ENCODE assay signal across 11 cellular contexts in the genomic region with DNA sequence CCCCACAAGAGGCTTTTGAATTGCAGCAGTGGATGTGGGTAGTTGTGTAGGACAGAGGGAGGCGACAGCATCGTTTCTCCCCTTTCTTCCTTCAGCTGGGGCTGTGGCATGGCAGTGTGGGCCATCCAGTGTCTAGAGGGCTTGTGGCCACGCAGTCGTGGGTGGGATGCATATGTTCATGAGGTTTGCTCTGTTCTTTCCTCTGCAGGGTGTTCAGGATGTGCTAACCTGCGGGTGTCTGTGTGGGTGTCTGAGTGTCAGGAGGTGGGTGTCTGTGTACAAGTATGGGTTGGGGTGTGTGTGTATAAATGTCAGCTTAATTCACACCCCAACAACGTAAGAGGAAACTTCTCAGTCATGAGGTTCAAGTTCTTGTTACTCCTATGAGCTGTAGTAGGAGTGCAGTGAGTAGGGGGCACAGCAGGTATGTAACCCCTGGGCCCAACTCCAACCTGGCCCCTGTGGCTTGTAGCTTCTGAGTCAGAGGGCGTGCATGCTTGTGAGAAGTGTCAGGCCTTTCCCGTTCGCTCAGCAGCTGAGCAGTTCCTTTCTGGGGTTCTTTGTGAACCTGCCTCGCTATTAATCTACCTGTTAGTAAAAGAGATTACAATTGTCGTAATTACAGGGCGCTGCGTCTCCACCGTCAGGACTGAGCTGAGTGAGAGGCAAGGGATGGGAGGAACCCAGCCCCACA. TPM values are rescaled to one million over a fixed set of nuclear protein-coding genes. Genes with fewer than 3 reads are reported as not detected.
DNase-seq lines count a peak whose midpoint lies in the region; ATAC-seq and TF ChIP-seq lines count a peak whose summit lies in the region.
"Had no signal": no experiment of that assay in that cellular context is flagged by ENCODE, and none has a peak within 500 bp of the region (broad histone marks: within the 10 kb centered on the region; RNA-seq: fewer than 3 reads in every experiment).

No MANE protein-coding gene starts in this region.

- no peaks in the 10 kb centered on the region for H3K9me3 Mint-ChIP-seq in mesothelial cell of epicardium

- no peak for TF ChIP-seq CTCF in heart left ventricle (IDR thresholded peaks at IDR 0.05)
- TF ChIP-seq CTCF in mesothelial cell of epicardium (IDR thresholded peaks at IDR 0.05; ENCODE audit: unreplicated experiment), result no peak
- no peak for TF ChIP-seq CTCF in upper lobe of right lung (IDR thresholded peaks at IDR 0.05)

- H3K4me3 Mint-ChIP-seq in mesothelial cell of epicardium, result no peak overlapping the region

- H3K4me1 ChIP-seq in heart left ventricle, result peaks cover 12 to 90% (median 76%) of the 10 kb centered on the region in 12 donors
- peaks cover 57% of the 10 kb centered on the region for H3K4me1 ChIP-seq in upper lobe of right lung

- H3K27me3 ChIP-seq in heart left ventricle (no peaks in the 10 kb centered on the region), upper lobe of right lung (no peaks in the 10 kb centered on the region)
- H3K27me3 ChIP-seq: BE2C had no signal

- H3K36me3 ChIP-seq in heart left ventricle (peaks cover 0 to 7% (median 0%) of the 10 kb centered on the region in 9 donors), upper lobe of right lung (peaks cover 7% of the 10 kb centered on the region)
- H3K36me3 ChIP-seq: BE2C had no signal

- 42 to 67% (median 54%) methylated on average over 11 to 14 of the region's 14 CpGs for WGBS in heart left ventricle, 4 donors

- peak in 2 of 4 donors; percentile 13 to 38 for ATAC-seq in heart left ventricle
- ATAC-seq in Right ventricle myocardium superior (ENCODE audit: poor library complexity), result no peak
- ATAC-seq in upper lobe of right lung, result peak; percentile 39
- ATAC-seq in HG02642 (IDR thresholded peaks at IDR 0.05; ENCODE audit: poor library complexity, unreplicated experiment), result no peak
- ATAC-seq in GM18520 (IDR thresholded peaks at IDR 0.05; ENCODE audit: unreplicated experiment), result no peak

- H3K4me3 ChIP-seq in heart left ventricle, result no peak overlapping the region
- no peak overlapping the region for H3K4me3 ChIP-seq in upper lobe of right lung

- intact Hi-C loops in heart left ventricle (cut with DNase I) (no loop called here), Right ventricle myocardium superior (cut with DNase I) (no loop called here), upper lobe of right lung (cut with DNase I) (no loop called here)

- peak in 1 of 5 donors; percentile 28 for DNase-seq in heart left ventricle
- no peak for DNase-seq in Right ventricle myocardium superior
- no peak for DNase-seq in mesothelial cell of epicardium (ENCODE audit: low spot score in 2 of 2, unreplicated experiment in 2 of 2)
- no peak for DNase-seq in upper lobe of right lung
- no peak for DNase-seq in OCI-M2 (lab: John Stamatoyannopoulos, UW; ENCODE audit: unreplicated experiment)
- DNase-seq: BE2C; NCI-H2107; stimulated activated CD4-positive, alpha-beta T cell treated with anti-CD3 and anti-CD28 coated beads, Interleukin-4, amount 100 ng/mL, for 24 hours had no signal

- peak overlapping the region; percentile 38 for H3K27ac Mint-ChIP-seq in mesothelial cell of epicardium

- H3K27me3 Mint-ChIP-seq in mesothelial cell of epicardium (ENCODE audit: low read depth), result peaks cover 47% of the 10 kb centered on the region

- H3K9me3 ChIP-seq in heart left ventricle (no peaks in the 10 kb centered on the region), upper lobe of right lung (no peaks in the 10 kb centered on the region)
- H3K9me3 ChIP-seq: BE2C had no signal

- no peak for TF ChIP-seq POLR2A in heart left ventricle (IDR thresholded peaks at IDR 0.05)

- peaks cover 8% of the 10 kb centered on the region for H3K36me3 Mint-ChIP-seq in mesothelial cell of epicardium

- peak overlapping the region in 10 of 12 donors; percentile 14 to 61 (median 30) for H3K27ac ChIP-seq in heart left ventricle
- peak overlapping the region; percentile 56 for H3K27ac ChIP-seq in angular gyrus (ENCODE audit: low read depth, low read length)
- no peak overlapping the region for H3K27ac ChIP-seq in upper lobe of right lung

- H3K4me1 Mint-ChIP-seq in mesothelial cell of epicardium, result peaks cover 35% of the 10 kb centered on the region

RNA-seq across cellular contexts. Expression of a gene that starts 49.0 kb away (rescaled TPM):
- total RNA-seq in heart left ventricle, result 100 to 1,000 TPM in 8 of 9 donors, 10 to 100 TPM in 1; 81.4 to 147 (median 122) TPM
- polyA plus RNA-seq in heart left ventricle, result 10 to 100 TPM; 42.1 to 55.2 TPM
- 160 TPM for total RNA-seq in Right ventricle myocardium superior
- total RNA-seq in mesothelial cell of epicardium, result 52.4 to 55.5 TPM (median 53.8 TPM) in 3 replicates
- 168 TPM for total RNA-seq in upper lobe of right lung

RNA-seq across cellular contexts. Expression of a gene that starts 58.4 kb away (rescaled TPM):
- total RNA-seq in heart left ventricle (10 to 100 TPM in 3 of 9 donors, 1 to 10 TPM in 6; 5.2 to 19.1 (median 8.3) TPM), Right ventricle myocardium superior (7.2 TPM), mesothelial cell of epicardium (3.4 to 4.0 TPM (median 3.8 TPM) in 3 replicates), upper lobe of right lung (21.8 TPM)
- 1 to 10 TPM; 7.7 to 8.4 TPM for polyA plus RNA-seq in heart left ventricle
